1 cellular context compared by ENCODE assay signal in the genomic region with DNA sequence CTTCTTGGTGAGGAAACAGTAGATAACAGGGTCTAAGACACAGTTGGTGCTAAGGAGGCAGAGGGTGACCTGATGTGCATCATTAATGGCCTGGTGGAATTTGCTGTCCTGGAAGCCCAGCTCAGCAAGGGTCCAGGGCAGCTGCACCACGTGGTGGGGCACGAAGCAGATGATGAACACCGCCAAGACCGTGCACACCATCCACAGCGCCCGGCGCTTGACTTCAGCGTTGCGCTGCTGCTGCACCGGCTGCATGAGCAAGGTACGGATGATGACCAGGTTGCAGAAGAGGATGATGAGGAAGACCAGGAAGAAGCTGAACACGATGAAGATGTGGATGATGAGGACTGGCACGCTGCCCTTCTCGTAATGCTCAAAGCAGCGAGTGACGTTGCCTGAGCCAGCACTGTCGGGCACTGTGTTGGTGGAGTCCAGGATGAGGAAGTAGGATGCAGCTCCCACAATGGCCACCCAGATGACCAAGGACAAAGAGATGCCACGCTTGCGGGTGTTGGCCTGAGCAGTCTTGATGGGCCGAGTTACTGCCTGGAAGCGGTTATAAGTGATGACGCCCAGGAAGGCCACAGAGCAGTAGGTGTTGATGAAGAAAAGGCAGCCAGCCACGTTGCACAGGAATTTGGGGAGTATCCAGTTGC.
TF ChIP-seq lines count a peak whose summit lies in the region.

No MANE protein-coding gene starts in this region.

TF ChIP-seq in H1, 55 proteins besides CTCF, POLR2A, EP300 and RAD21 (continued from another document):
- TF ChIP-seq, protein P1, sequence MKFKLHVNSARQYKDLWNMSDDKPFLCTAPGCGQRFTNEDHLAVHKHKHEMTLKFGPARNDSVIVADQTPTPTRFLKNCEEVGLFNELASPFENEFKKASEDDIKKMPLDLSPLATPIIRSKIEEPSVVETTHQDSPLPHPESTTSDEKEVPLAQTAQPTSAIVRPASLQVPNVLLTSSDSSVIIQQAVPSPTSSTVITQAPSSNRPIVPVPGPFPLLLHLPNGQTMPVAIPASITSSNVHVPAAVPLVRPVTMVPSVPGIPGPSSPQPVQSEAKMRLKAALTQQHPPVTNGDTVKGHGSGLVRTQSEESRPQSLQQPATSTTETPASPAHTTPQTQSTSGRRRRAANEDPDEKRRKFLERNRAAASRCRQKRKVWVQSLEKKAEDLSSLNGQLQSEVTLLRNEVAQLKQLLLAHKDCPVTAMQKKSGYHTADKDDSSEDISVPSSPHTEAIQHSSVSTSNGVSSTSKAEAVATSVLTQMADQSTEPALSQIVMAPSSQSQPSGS (IDR thresholded peaks at IDR 0.05; ENCODE audit: low read length), result no peak
- TF ChIP-seq EZH2 (IDR thresholded peaks at IDR 0.05; ENCODE audit: low read depth, low read length, severe bottlenecking), result no peak
- TF ChIP-seq KDM1A (IDR thresholded peaks at IDR 0.05; ENCODE audit: borderline replicate concordance, low read length), result no peak
- TF ChIP-seq USF2 (IDR thresholded peaks at IDR 0.05; ENCODE audit: low read length), result no peak
- TF ChIP-seq BCL11A (IDR thresholded peaks at IDR 0.05; ENCODE audit: low read depth in 2 of 2, low read length in 2 of 2), result no peak
- no peak for TF ChIP-seq JUND (IDR thresholded peaks at IDR 0.05; ENCODE audit: low read length)
